In genomic region chr4:40211224-40212185, GRCh38 we compare ENCODE assay signal across 2 cellular contexts.
TF ChIP-seq lines count a peak whose summit lies in the region.

No MANE protein-coding gene starts in this region.

TF ChIP-seq in SK-N-SH treated with all-trans-retinoic acid at 6 μM for 48 hours, 23 proteins besides CTCF, POLR2A, EP300 and RAD21 (continued from another document):
- TF ChIP-seq CREB5 (CRISPR knock-in tag; IDR thresholded peaks at IDR 0.05; ENCODE audit: low read depth) (no peak), OSR1 (CRISPR knock-in tag; IDR thresholded peaks at IDR 0.05) (no peak), TCF4 (CRISPR knock-in tag; IDR thresholded peaks at IDR 0.05; ENCODE audit: borderline replicate concordance) (no peak)
- TF ChIP-seq, protein P1, sequence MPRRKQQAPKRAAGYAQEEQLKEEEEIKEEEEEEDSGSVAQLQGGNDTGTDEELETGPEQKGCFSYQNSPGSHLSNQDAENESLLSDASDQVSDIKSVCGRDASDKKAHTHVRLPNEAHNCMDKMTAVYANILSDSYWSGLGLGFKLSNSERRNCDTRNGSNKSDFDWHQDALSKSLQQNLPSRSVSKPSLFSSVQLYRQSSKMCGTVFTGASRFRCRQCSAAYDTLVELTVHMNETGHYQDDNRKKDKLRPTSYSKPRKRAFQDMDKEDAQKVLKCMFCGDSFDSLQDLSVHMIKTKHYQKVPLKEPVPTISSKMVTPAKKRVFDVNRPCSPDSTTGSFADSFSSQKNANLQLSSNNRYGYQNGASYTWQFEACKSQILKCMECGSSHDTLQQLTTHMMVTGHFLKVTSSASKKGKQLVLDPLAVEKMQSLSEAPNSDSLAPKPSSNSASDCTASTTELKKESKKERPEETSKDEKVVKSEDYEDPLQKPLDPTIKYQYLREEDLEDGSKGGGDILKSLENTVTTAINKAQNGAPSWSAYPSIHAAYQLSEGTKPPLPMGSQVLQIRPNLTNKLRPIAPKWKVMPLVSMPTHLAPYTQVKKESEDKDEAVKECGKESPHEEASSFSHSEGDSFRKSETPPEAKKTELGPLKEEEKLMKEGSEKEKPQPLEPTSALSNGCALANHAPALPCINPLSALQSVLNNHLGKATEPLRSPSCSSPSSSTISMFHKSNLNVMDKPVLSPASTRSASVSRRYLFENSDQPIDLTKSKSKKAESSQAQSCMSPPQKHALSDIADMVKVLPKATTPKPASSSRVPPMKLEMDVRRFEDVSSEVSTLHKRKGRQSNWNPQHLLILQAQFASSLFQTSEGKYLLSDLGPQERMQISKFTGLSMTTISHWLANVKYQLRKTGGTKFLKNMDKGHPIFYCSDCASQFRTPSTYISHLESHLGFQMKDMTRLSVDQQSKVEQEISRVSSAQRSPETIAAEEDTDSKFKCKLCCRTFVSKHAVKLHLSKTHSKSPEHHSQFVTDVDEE (CRISPR knock-in tag; IDR thresholded peaks at IDR 0.05), result no peak

TF ChIP-seq in SK-N-SH, 30 proteins besides CTCF, POLR2A, EP300 and RAD21 (continued from another document):
- TF ChIP-seq ZBTB33 (IDR thresholded peaks at IDR 0.05; ENCODE audit: borderline replicate concordance, low read depth), result no peak
- no peak for TF ChIP-seq CHD2 (IDR thresholded peaks at IDR 0.05; ENCODE audit: low read length, partially characterized antibody)
- TF ChIP-seq RCOR1 (IDR thresholded peaks at IDR 0.05; ENCODE audit: low read length), result no peak
- TF ChIP-seq REST (IDR thresholded peaks at IDR 0.05; ENCODE audit: low read depth, low read length), result no peak
- TF ChIP-seq FOSL2 (IDR thresholded peaks at IDR 0.05; ENCODE audit: borderline replicate concordance, low read depth), result no peak
- TF ChIP-seq USF1 (IDR thresholded peaks at IDR 0.05; ENCODE audit: borderline replicate concordance, low read depth), result no peak
- TF ChIP-seq FOXJ3 (CRISPR knock-in tag; IDR thresholded peaks at IDR 0.05), result no peak
- no peak for TF ChIP-seq MXI1 (IDR thresholded peaks at IDR 0.05; ENCODE audit: low read depth, low read length)
- TF ChIP-seq, protein P2, sequence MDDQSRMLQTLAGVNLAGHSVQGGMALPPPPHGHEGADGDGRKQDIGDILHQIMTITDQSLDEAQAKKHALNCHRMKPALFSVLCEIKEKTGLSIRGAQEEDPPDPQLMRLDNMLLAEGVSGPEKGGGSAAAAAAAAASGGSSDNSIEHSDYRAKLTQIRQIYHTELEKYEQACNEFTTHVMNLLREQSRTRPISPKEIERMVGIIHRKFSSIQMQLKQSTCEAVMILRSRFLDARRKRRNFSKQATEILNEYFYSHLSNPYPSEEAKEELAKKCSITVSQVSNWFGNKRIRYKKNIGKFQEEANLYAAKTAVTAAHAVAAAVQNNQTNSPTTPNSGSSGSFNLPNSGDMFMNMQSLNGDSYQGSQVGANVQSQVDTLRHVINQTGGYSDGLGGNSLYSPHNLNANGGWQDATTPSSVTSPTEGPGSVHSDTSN (IDR thresholded peaks at IDR 0.05), result no peak
